ENCODE assay signal across 12 cellular contexts in the genomic region with DNA sequence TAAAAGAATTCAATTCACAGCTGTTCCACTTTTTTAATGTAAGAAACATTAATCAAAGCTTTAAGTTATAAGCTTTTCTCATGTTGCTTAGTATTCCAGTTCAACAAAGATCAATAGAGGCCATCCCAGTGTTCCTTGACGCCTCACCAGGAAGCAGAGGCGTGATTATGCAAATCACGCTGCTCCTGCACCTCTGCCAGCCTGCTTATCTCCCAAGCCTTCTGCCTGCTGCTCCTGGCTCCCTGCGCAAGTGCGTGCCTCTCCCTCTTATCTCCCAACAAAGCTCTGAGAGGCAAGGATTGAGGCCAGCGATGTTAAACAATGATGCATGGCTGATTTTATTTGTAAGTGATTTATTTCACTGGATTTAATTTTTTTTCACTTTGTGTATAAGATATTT. TPM values are rescaled to one million over a fixed set of nuclear protein-coding genes. Genes with fewer than 3 reads are reported as not detected.
DNase-seq lines count a peak whose midpoint lies in the region; ATAC-seq and TF ChIP-seq lines count a peak whose summit lies in the region.
"Had no signal": no experiment of that assay in that cellular context is flagged by ENCODE, and none has a peak within 500 bp of the region (broad histone marks: within the 10 kb centered on the region; RNA-seq: fewer than 3 reads in every experiment).

No MANE protein-coding gene starts in this region.

- DNase-seq in NCI-H128 (lab: John Stamatoyannopoulos, UW; ENCODE audit: unreplicated experiment) (peak; percentile 56), NCI-H526 (lab: John Stamatoyannopoulos, UW) (peak; percentile 69 to 88), endodermal cell (peak; percentile 88), omental fat pad (ENCODE audit: low spot score) (no peak)
- DNase-seq in activated CD4-positive, CD25-positive, alpha-beta regulatory T cell (lab: John Stamatoyannopoulos, UW), result no peak
- DNase-seq: activated CD8-positive, alpha-beta memory T cell treated with anti-CD3 and anti-CD28 coated beads, Interleukin-2, amount 10 ng/mL, durations not matched to agents 7 days and 5 days had no signal

- H3K27me3 ChIP-seq in endodermal cell (ENCODE audit: control insufficient read depth, insufficient read depth, low read length, poor library complexity, severe bottlenecking), result peaks cover 24% of the 10 kb centered on the region

- peak overlapping the region; percentile 10 for H3K4me3 ChIP-seq in endodermal cell (ENCODE audit: low read length)
- H3K4me3 ChIP-seq: GM12878 had no signal

- H3K36me3 Mint-ChIP-seq in endodermal cell (ENCODE audit: low read depth), result no peaks in the 10 kb centered on the region
- H3K36me3 Mint-ChIP-seq: activated CD8-positive, alpha-beta memory T cell treated with anti-CD3 and anti-CD28 coated beads, Interleukin-2, amount 10 ng/mL, durations not matched to agents 7 days and 5 days had no signal

- no peaks in the 10 kb centered on the region for H3K9me3 ChIP-seq in endodermal cell (ENCODE audit: control insufficient read depth, low read length)

- peaks cover 46% of the 10 kb centered on the region for H3K27me3 Mint-ChIP-seq in endodermal cell (ENCODE audit: insufficient read depth)
- H3K27me3 Mint-ChIP-seq: activated CD8-positive, alpha-beta memory T cell treated with anti-CD3 and anti-CD28 coated beads, Interleukin-2, amount 10 ng/mL, durations not matched to agents 7 days and 5 days had no signal

- H3K4me1 Mint-ChIP-seq in endodermal cell, result peaks cover 26% of the 10 kb centered on the region

- H3K36me3 ChIP-seq in endodermal cell (ENCODE audit: control insufficient read depth, insufficient read depth, low read length), result no peaks in the 10 kb centered on the region

- H3K9me3 Mint-ChIP-seq in endodermal cell, result no peaks in the 10 kb centered on the region

- H3K27ac ChIP-seq in endodermal cell (ENCODE audit: low read depth, low read length), result peak overlapping the region; percentile 34

- 0 to 3% methylated on average over 4 to 6 of the region's 6 CpGs for WGBS in endodermal cell (ENCODE audit: insufficient coverage in 1 of 2, insufficient read length in 1 of 2), 2 experiments

- H3K4me1 ChIP-seq in endodermal cell (ENCODE audit: control insufficient read depth, insufficient read depth, low read length), result no peaks in the 10 kb centered on the region

- H3K27ac Mint-ChIP-seq in endodermal cell, result peak overlapping the region; percentile 40
- H3K27ac Mint-ChIP-seq: activated CD8-positive, alpha-beta memory T cell treated with anti-CD3 and anti-CD28 coated beads, Interleukin-2, amount 10 ng/mL, durations not matched to agents 7 days and 5 days had no signal

- ATAC-seq in omental fat pad (ENCODE audit: low FRiP score) (peak; percentile 81), GM18519 (IDR thresholded peaks at IDR 0.05; ENCODE audit: low FRiP score, unreplicated experiment) (no peak), HG03135 (IDR thresholded peaks at IDR 0.05; ENCODE audit: unreplicated experiment) (no peak), HG03108 (IDR thresholded peaks at IDR 0.05; ENCODE audit: unreplicated experiment) (no peak)
- ATAC-seq: activated CD8-positive, alpha-beta memory T cell treated with anti-CD3 and anti-CD28 coated beads, Interleukin-2, amount 10 ng/mL, durations not matched to agents 7 days and 5 days; GM12878 had no signal

- no peak for TF ChIP-seq CTCF in endodermal cell (conservative IDR thresholded peaks at IDR 0.05)
- no peak for TF ChIP-seq CTCF in omental fat pad (IDR thresholded peaks at IDR 0.05)

- H3K9ac ChIP-seq in endodermal cell (ENCODE audit: extremely low read depth, low read length, poor library complexity, severe bottlenecking), result no peak overlapping the region

- H3K4me3 Mint-ChIP-seq in endodermal cell, result no peak overlapping the region
- H3K4me3 Mint-ChIP-seq: activated CD8-positive, alpha-beta memory T cell treated with anti-CD3 and anti-CD28 coated beads, Interleukin-2, amount 10 ng/mL, durations not matched to agents 7 days and 5 days had no signal

RNA-seq across cellular contexts. Expression of a gene that starts 42.8 kb away (rescaled TPM):
- total RNA-seq in endodermal cell (under 1 TPM; 0.35 to 0.73 TPM), omental fat pad (not detected)
- 50.3 TPM for polyA plus RNA-seq in endodermal cell (2013, experiment 1 of 2)
- polyA plus RNA-seq in endodermal cell (2013, experiment 2 of 2), result 46.7 TPM
- total RNA-seq: fibroblast of lung, renal cortical epithelial cell had no signal
- polyA plus RNA-seq: fibroblast of lung had no signal

Comparison
In these comparisons a context has a peak if more than half of its experiments do, and no peak if none do; other contexts are left out.
1. DNase-seq: peak in NCI-H128 (single experiment), NCI-H526 (2 of 2) and endodermal cell (single experiment); none in omental fat pad (single experiment) and activated CD4-positive, CD25-positive, alpha-beta regulatory T cell (0 of 4).